In genomic region chr6:101851911-101852310, GRCh38 we compare ENCODE assay signal across 21 cellular contexts.
"Had no signal": no experiment of that assay in that cellular context is flagged by ENCODE, and none has a peak within 500 bp of the region (broad histone marks: within the 10 kb centered on the region; RNA-seq: fewer than 3 reads in every experiment).

No MANE protein-coding gene starts in this region.

- H3K4me3 ChIP-seq: breast epithelium, pancreas, stomach, thoracic aorta, upper lobe of left lung had no signal

- H3K27ac Mint-ChIP-seq: immature natural killer cell; naive thymus-derived CD4-positive, alpha-beta T cell; stimulated activated effector memory CD8-positive, alpha-beta T cell treated with anti-CD3 and anti-CD28 coated beads, Interleukin-12 subunit alpha, Interleukin-12 subunit beta, amount 100 ng/mL, for 72 hours had no signal

- H3K27ac ChIP-seq: breast epithelium, pancreas, stomach, thoracic aorta, upper lobe of left lung, WERI-Rb-1 had no signal

- H3K36me3 Mint-ChIP-seq: immature natural killer cell; naive thymus-derived CD4-positive, alpha-beta T cell; stimulated activated effector memory CD8-positive, alpha-beta T cell treated with anti-CD3 and anti-CD28 coated beads, Interleukin-12 subunit alpha, Interleukin-12 subunit beta, amount 100 ng/mL, for 72 hours had no signal

- H3K4me1 Mint-ChIP-seq: immature natural killer cell; naive thymus-derived CD4-positive, alpha-beta T cell; stimulated activated effector memory CD8-positive, alpha-beta T cell treated with anti-CD3 and anti-CD28 coated beads, Interleukin-12 subunit alpha, Interleukin-12 subunit beta, amount 100 ng/mL, for 72 hours had no signal

- H3K9me3 ChIP-seq: breast epithelium, pancreas, stomach, thoracic aorta, upper lobe of left lung had no signal

- H3K27me3 ChIP-seq: breast epithelium, pancreas, stomach, upper lobe of left lung had no signal

- DNase-seq: activated CD4-positive, alpha-beta T cell treated with anti-CD3 and anti-CD28 coated beads for 1 hour; activated CD8-positive, alpha-beta memory T cell treated with anti-CD3 and anti-CD28 coated beads for 24 hours; activated CD8-positive, alpha-beta memory T cell treated with anti-CD3 and anti-CD28 coated beads, Interleukin-2, amount 50 U/mL, for 48 hours; activated effector memory CD4-positive, alpha-beta T cell treated with Interleukin-2 at 50 U/mL for 16 hours; activated naive CD4-positive, alpha-beta T cell treated with anti-CD3 and anti-CD28 coated beads, Interleukin-2, amount 50 U/mL, for 16 hours; activated T-cell treated with anti-CD3 and anti-CD28 coated beads, Interleukin-2, amount 50 U/mL, for 48 hours; dermis blood vessel endothelial cell; effector memory CD4-positive, alpha-beta T cell; immature natural killer cell; mesenchymal stem cell; naive thymus-derived CD4-positive, alpha-beta T cell; pancreas; stimulated activated CD4-positive, alpha-beta T cell treated with anti-CD3 and anti-CD28 coated beads, Interleukin-4, amount 100 ng/mL, for 24 hours; stomach; T-helper 2 cell; upper lobe of left lung; WERI-Rb-1 had no signal

- H3K36me3 ChIP-seq: breast epithelium, pancreas, stomach, thoracic aorta, upper lobe of left lung, WERI-Rb-1 had no signal

- ATAC-seq: naive thymus-derived CD4-positive, alpha-beta T cell; pancreas; sciatic nerve; stimulated activated effector memory CD8-positive, alpha-beta T cell treated with anti-CD3 and anti-CD28 coated beads, Interleukin-12 subunit alpha, Interleukin-12 subunit beta, amount 100 ng/mL, for 72 hours had no signal

- H3K27me3 Mint-ChIP-seq: naive thymus-derived CD4-positive, alpha-beta T cell had no signal

- H3K4me1 ChIP-seq: breast epithelium, pancreas, stomach, upper lobe of left lung had no signal

- H3K4me3 Mint-ChIP-seq: immature natural killer cell; naive thymus-derived CD4-positive, alpha-beta T cell; stimulated activated effector memory CD8-positive, alpha-beta T cell treated with anti-CD3 and anti-CD28 coated beads, Interleukin-12 subunit alpha, Interleukin-12 subunit beta, amount 100 ng/mL, for 72 hours had no signal
